10 cellular contexts compared by ENCODE assay signal in the genomic region with DNA sequence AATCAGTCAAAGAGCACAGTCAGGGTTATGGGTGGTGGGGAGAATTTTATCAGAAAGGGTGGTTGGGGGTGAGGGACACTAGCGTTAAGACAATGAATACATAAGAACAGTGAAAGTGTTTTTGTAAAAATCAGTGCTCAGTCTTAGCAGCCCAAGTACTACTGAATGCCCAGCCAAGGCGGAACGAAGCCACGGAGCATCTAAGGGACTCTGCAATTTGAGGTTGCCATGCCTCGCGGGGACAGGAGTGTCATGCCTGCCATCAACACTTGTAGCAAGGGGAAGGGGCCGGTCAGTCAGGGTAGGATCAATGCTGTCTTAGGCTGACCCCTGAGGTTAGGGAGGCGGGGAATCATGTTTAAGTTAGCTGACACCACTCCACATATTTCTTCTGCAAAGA. TPM values are rescaled to one million over a fixed set of nuclear protein-coding genes. Genes with fewer than 3 reads are reported as not detected.
"Had no signal": no experiment of that assay in that cellular context is flagged by ENCODE, and none has a peak within 500 bp of the region (broad histone marks: within the 10 kb centered on the region; RNA-seq: fewer than 3 reads in every experiment).

No MANE protein-coding gene starts in this region.

- H3K27ac Mint-ChIP-seq: HFFc6 had no signal

- H3K4me1 ChIP-seq: HAP-1 had no signal

- H2AFZ ChIP-seq: GM23248 had no signal

- FAIRE-seq: HepG2, K562 had no signal

- H3K36me3 ChIP-seq: HAP-1 had no signal

- H3K4me3 Mint-ChIP-seq: HFFc6 had no signal

- H3K4me3 ChIP-seq: GM23248, HAP-1, K562 had no signal

- DNase-seq: GM23248, GOT3, H7, HFFc6, IMR-90, KG1 had no signal

- H3K9me3 ChIP-seq: HAP-1 had no signal

- H3K27ac ChIP-seq: GM23248, HL-60 had no signal

- H3K9ac ChIP-seq: GM23248 had no signal

RNA-seq across cellular contexts. Expression of a gene that starts 13.3 kb away (rescaled TPM):
- total RNA-seq: GM23248, HFFc6, K562 had no signal
- polyA plus RNA-seq: GM23248, IMR-90 had no signal
